ENCODE assay signal across 11 cellular contexts in the genomic region with DNA sequence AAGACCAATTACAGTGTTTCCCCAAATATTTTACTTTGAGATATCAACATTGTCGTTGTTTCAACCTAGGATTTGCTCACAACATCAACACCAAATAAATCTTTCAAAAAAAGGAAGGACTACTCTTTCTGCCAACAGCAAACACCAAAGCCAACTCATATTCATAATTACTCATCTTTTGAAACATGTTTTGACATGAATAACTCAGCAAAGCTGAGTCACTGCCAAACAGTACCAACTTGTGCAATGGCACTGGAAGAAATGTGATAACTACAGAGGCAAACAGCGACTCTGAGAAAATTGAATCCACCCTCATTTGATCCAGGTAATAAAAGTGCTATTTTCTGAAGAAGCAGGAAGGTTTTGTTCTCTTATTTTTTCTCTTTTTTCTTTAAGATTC.
DNase-seq lines count a peak whose midpoint lies in the region; ATAC-seq, FAIRE-seq and TF ChIP-seq lines count a peak whose summit lies in the region.
"Had no signal": no experiment of that assay in that cellular context is flagged by ENCODE, and none has a peak within 500 bp of the region (broad histone marks: within the 10 kb centered on the region; RNA-seq: fewer than 3 reads in every experiment).

No MANE protein-coding gene starts in this region.

- no peak for TF ChIP-seq POLR2A in A549 (IDR thresholded peaks at IDR 0.05; ENCODE audit: low read length)
- no peak for TF ChIP-seq POLR2A in testis (IDR thresholded peaks at IDR 0.05)

- POLR2A ChIA-PET in A549 (lab: Yijun Ruan, JAX): interaction anchor here (0.5 kb wide), 1 partner anchor 320 kb away, joined by 4 read pairs; no protein-coding TSS in a partner anchor

- CTCF ChIA-PET in A549 (lab: Yijun Ruan, JAX): no interaction called here

- intact Hi-C loops in CD14-positive monocyte (cut with micrococcal nuclease): no loop called here
- intact Hi-C loops in kidney (cut with DNase I): no loop called here
- intact Hi-C loops in testis (cut with DNase I; ENCODE audit: low total_unique reads): no loop called here

- no peaks in the 10 kb centered on the region for H3K4me1 Mint-ChIP-seq in CD14-positive monocyte

- FAIRE-seq in A549 (lab: Jason Lieb, UNC) (no peak), bronchial epithelial cell (lab: Jason Lieb, UNC) (no peak), kidney (lab: Jason Lieb, UNC) (no peak)
- FAIRE-seq: K562 had no signal

- H3K9me3 Mint-ChIP-seq in CD14-positive monocyte: peaks cover 0 to 10% (median 2%) of the 10 kb centered on the region in 7 donors

- no peak overlapping the region for H3K9ac ChIP-seq in kidney (ENCODE audit: low read length in 2 of 2)

- H3K36me3 ChIP-seq in bronchial epithelial cell (ENCODE audit: control insufficient read depth, insufficient read depth, low read length) (no peaks in the 10 kb centered on the region), kidney (ENCODE audit: control insufficient read depth in 1 of 2, insufficient read depth in 2 of 2, low read length in 2 of 2) (no peaks in the 10 kb centered on the region), testis (ENCODE audit: low read depth, missing control alignments) (no peaks in the 10 kb centered on the region)

- H3K4me1 ChIP-seq in A549 (0 out of 3 replicates have a peak, but pooled peaks cover 8% of the 10 kb centered on the region), kidney (ENCODE audit: control insufficient read depth in 1 of 2, insufficient read depth in 1 of 2, low read depth in 1 of 2, low read length in 2 of 2) (no peaks in the 10 kb centered on the region), testis (no peaks in the 10 kb centered on the region)

- H3K27ac ChIP-seq in A549 (peak overlapping the region in 1 of 2 experiments; percentile 20; a peak in 1 of 6 replicates), kidney (ENCODE audit: low read depth in 2 of 2, low read length in 2 of 2) (no peak overlapping the region), testis (no peak overlapping the region)

- ATAC-seq in A549: peak; percentile 41 to 73; a peak in 2 of 6 replicates
- ATAC-seq in GM19463 (IDR thresholded peaks at IDR 0.05; ENCODE audit: unreplicated experiment): peak; percentile 36
- ATAC-seq in GM21526 (IDR thresholded peaks at IDR 0.05; ENCODE audit: low FRiP score, unreplicated experiment): no peak
- ATAC-seq: K562 had no signal

- H3K4me3 Mint-ChIP-seq in CD14-positive monocyte: no peak overlapping the region

- H3K9me3 ChIP-seq in A549 (no peaks in the 10 kb centered on the region), kidney (ENCODE audit: control insufficient read depth in 1 of 2, low read length in 2 of 2) (no peaks in the 10 kb centered on the region), testis (no peaks in the 10 kb centered on the region)

- 7% methylated on average over 2 of the region's 2 CpGs for WGBS in A549 (ENCODE audit: missing lambda C conversion rate)
- 66% methylated on average over 2 of the region's 2 CpGs for WGBS in testis, 2 donors

- no peak for TF ChIP-seq RAD21 in A549 (conservative IDR thresholded peaks at IDR 0.05 in 1 of 2, IDR thresholded peaks at IDR 0.05 in 1 of 2)

- H3K4me3 ChIP-seq in A549 (no peak overlapping the region), bronchial epithelial cell (ENCODE audit: low read depth, low read length) (no peak overlapping the region), kidney (ENCODE audit: low read length in 2 of 2) (no peak overlapping the region), testis (no peak overlapping the region)
- H3K4me3 ChIP-seq: K562 had no signal

- H3K4me2 ChIP-seq in A549: peak overlapping the region; percentile 28; the same call in 1 of the 3 replicates

- H3K27me3 ChIP-seq in bronchial epithelial cell (ENCODE audit: control insufficient read depth, insufficient read depth, low read length) (no peaks in the 10 kb centered on the region), testis (no peaks in the 10 kb centered on the region)

- H3K36me3 Mint-ChIP-seq in CD14-positive monocyte: no peaks in the 10 kb centered on the region

- no peak overlapping the region for H3K27ac Mint-ChIP-seq in CD14-positive monocyte

- no peaks in the 10 kb centered on the region for H3K27me3 Mint-ChIP-seq in CD14-positive monocyte (ENCODE audit: low read depth in 3 of 3)

- no peak for TF ChIP-seq CTCF in A549 (IDR thresholded peaks at IDR 0.05)
- TF ChIP-seq CTCF in bronchial epithelial cell (IDR thresholded peaks at IDR 0.05; ENCODE audit: insufficient read depth, low read length, severe bottlenecking): no peak
- no peak for TF ChIP-seq CTCF in CD14-positive monocyte (IDR thresholded peaks at IDR 0.05)
- no peak for TF ChIP-seq CTCF in kidney (IDR thresholded peaks at IDR 0.05; ENCODE audit: borderline replicate concordance, extremely low read depth, insufficient read depth)
- TF ChIP-seq CTCF in testis (IDR thresholded peaks at IDR 0.05): no peak

- DNase-seq in A549 (ENCODE audit: low read depth in 1 of 2, low spot score in 1 of 2) (peak; percentile 3 to 59), NCI-H2171 treated with DMSO at 0.1 percent for 48 hours (lab: John Stamatoyannopoulos, UW) (peak; percentile 87), bronchial epithelial cell (ENCODE audit: low read depth) (peak; percentile 96), CD14-positive monocyte (ENCODE audit: low spot score) (no peak), kidney (no peak), testis (no peak)
- DNase-seq: aorta, occipital lobe had no signal

- no peak for TF ChIP-seq EP300 in A549 (IDR thresholded peaks at IDR 0.05)

TF ChIP-seq in A549, 52 proteins besides CTCF, POLR2A, EP300 and RAD21:
- TF ChIP-seq, protein P1, sequence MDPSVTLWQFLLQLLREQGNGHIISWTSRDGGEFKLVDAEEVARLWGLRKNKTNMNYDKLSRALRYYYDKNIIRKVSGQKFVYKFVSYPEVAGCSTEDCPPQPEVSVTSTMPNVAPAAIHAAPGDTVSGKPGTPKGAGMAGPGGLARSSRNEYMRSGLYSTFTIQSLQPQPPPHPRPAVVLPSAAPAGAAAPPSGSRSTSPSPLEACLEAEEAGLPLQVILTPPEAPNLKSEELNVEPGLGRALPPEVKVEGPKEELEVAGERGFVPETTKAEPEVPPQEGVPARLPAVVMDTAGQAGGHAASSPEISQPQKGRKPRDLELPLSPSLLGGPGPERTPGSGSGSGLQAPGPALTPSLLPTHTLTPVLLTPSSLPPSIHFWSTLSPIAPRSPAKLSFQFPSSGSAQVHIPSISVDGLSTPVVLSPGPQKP (IDR thresholded peaks at IDR 0.05; ENCODE audit: low read depth, low read length): no peak
- no peak for TF ChIP-seq HOXA7 (CRISPR knock-in tag; IDR thresholded peaks at IDR 0.05)
- TF ChIP-seq JUNB (IDR thresholded peaks at IDR 0.05): peak; percentile 68
- TF ChIP-seq FOSB (CRISPR knock-in tag; IDR thresholded peaks at IDR 0.05): no peak
- no peak for TF ChIP-seq PHF8 (IDR thresholded peaks at IDR 0.05; ENCODE audit: borderline replicate concordance, low read depth)
- TF ChIP-seq, protein P2, sequence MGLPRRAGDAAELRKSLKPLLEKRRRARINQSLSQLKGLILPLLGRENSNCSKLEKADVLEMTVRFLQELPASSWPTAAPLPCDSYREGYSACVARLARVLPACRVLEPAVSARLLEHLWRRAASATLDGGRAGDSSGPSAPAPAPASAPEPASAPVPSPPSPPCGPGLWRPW (IDR thresholded peaks at IDR 0.05): 0 out of 2 replicates have a peak, but pooled peaks have one; percentile 49
- no peak for TF ChIP-seq RFX5 (IDR thresholded peaks at IDR 0.05)
- peak; percentile 47 to 77 for TF ChIP-seq CEBPB (IDR thresholded peaks at IDR 0.05)
- no peak for TF ChIP-seq HDAC2 (IDR thresholded peaks at IDR 0.05)
- TF ChIP-seq FOSL2 (IDR thresholded peaks at IDR 0.05): peak; percentile 68
- peak; percentile 81 for TF ChIP-seq FOSL2 (CRISPR knock-in tag; IDR thresholded peaks at IDR 0.05)
- TF ChIP-seq TP53 (CRISPR knock-in tag; IDR thresholded peaks at IDR 0.05): no peak
- TF ChIP-seq HEYL (CRISPR knock-in tag; IDR thresholded peaks at IDR 0.05): no peak
- no peak for TF ChIP-seq HOXB5 (CRISPR knock-in tag; IDR thresholded peaks at IDR 0.05)
- TF ChIP-seq, protein P3, sequence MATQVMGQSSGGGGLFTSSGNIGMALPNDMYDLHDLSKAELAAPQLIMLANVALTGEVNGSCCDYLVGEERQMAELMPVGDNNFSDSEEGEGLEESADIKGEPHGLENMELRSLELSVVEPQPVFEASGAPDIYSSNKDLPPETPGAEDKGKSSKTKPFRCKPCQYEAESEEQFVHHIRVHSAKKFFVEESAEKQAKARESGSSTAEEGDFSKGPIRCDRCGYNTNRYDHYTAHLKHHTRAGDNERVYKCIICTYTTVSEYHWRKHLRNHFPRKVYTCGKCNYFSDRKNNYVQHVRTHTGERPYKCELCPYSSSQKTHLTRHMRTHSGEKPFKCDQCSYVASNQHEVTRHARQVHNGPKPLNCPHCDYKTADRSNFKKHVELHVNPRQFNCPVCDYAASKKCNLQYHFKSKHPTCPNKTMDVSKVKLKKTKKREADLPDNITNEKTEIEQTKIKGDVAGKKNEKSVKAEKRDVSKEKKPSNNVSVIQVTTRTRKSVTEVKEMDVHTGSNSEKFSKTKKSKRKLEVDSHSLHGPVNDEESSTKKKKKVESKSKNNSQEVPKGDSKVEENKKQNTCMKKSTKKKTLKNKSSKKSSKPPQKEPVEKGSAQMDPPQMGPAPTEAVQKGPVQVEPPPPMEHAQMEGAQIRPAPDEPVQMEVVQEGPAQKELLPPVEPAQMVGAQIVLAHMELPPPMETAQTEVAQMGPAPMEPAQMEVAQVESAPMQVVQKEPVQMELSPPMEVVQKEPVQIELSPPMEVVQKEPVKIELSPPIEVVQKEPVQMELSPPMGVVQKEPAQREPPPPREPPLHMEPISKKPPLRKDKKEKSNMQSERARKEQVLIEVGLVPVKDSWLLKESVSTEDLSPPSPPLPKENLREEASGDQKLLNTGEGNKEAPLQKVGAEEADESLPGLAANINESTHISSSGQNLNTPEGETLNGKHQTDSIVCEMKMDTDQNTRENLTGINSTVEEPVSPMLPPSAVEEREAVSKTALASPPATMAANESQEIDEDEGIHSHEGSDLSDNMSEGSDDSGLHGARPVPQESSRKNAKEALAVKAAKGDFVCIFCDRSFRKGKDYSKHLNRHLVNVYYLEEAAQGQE (IDR thresholded peaks at IDR 0.05): no peak
- no peak for TF ChIP-seq SMC3 (IDR thresholded peaks at IDR 0.05)
- no peak for TF ChIP-seq CHD4 (IDR thresholded peaks at IDR 0.05; ENCODE audit: borderline replicate concordance)
- TF ChIP-seq NFE2L2 (conservative IDR thresholded peaks at IDR 0.05; ENCODE audit: low read length): no peak
- no peak for TF ChIP-seq TFCP2L1 (CRISPR knock-in tag; IDR thresholded peaks at IDR 0.05)
- no peak for TF ChIP-seq RNF2 (IDR thresholded peaks at IDR 0.05; ENCODE audit: borderline replicate concordance, low read depth)
TF ChIP-seq in A549: peak in this region for 4.

Comparison
In these comparisons a context has a peak if more than half of its experiments do, and no peak if none do; other contexts are left out.
1. DNase-seq: peak in A549 (2 of 2), NCI-H2171 treated with DMSO at 0.1 percent for 48 hours (single experiment) and bronchial epithelial cell (single experiment); none in CD14-positive monocyte (single experiment), kidney (single experiment) and testis (single experiment).